17 cellular contexts compared by ENCODE assay signal in genomic region chr5:137960819-137961218, GRCh38.
DNase-seq lines count a peak whose midpoint lies in the region; ATAC-seq, FAIRE-seq and TF ChIP-seq lines count a peak whose summit lies in the region.
"Had no signal": no experiment of that assay in that cellular context is flagged by ENCODE, and none has a peak within 500 bp of the region (broad histone marks: within the 10 kb centered on the region; RNA-seq: fewer than 3 reads in every experiment).

No MANE protein-coding gene starts in this region.

- CTCF ChIA-PET in A549 (lab: Yijun Ruan, JAX) (interaction anchor here (0.9 to 1.2 kb wide), 3 partner anchors 75 to 182 kb away, joined by 3 to 4 read pairs (median 3); no protein-coding TSS in a partner anchor), T-cell (lab: Charles Lee) (interaction anchor here in 1 of 2 donors (1.0 kb wide), 1 partner anchor 10 kb away, joined by 3 read pairs; no protein-coding TSS in a partner anchor)

- no peak overlapping the region for H3K4me2 ChIP-seq in A549
- H3K4me2 ChIP-seq: PC-9 had no signal

- H3K36me3 Mint-ChIP-seq in activated T-helper 17 cell treated with anti-CD3 and anti-CD28 coated beads, Interleukin-2, amount 50 U/mL, for 72 hours (ENCODE audit: low read depth): peaks cover 83% of the 10 kb centered on the region
- peaks cover 54% of the 10 kb centered on the region for H3K36me3 Mint-ChIP-seq in T-cell

- no peak for TF ChIP-seq CTCF in A549 (IDR thresholded peaks at IDR 0.05)

- no peaks in the 10 kb centered on the region for H3K4me1 Mint-ChIP-seq in activated T-helper 17 cell treated with anti-CD3 and anti-CD28 coated beads, Interleukin-2, amount 50 U/mL, for 72 hours
- peaks cover 3 to 6% (median 5%) of the 10 kb centered on the region in 3 donors for H3K4me1 Mint-ChIP-seq in T-cell
- H3K4me1 Mint-ChIP-seq: B cell had no signal

- no peak overlapping the region for H3K4me3 ChIP-seq in A549
- H3K4me3 ChIP-seq: PC-9 had no signal

- no peak overlapping the region for H3K27ac ChIP-seq in A549
- H3K27ac ChIP-seq: PC-9 had no signal

- H3K9me3 ChIP-seq in A549: no peaks in the 10 kb centered on the region

- H3K9me3 Mint-ChIP-seq in activated T-helper 17 cell treated with anti-CD3 and anti-CD28 coated beads, Interleukin-2, amount 50 U/mL, for 72 hours: no peaks in the 10 kb centered on the region
- no peaks in the 10 kb centered on the region for H3K9me3 Mint-ChIP-seq in T-cell
- H3K9me3 Mint-ChIP-seq: CD4-positive, CD25-positive, alpha-beta regulatory T cell had no signal

- ATAC-seq in A549: no peak
- no peak for ATAC-seq in activated T-helper 17 cell treated with anti-CD3 and anti-CD28 coated beads, Interleukin-2, amount 50 U/mL, for 72 hours (replicated peaks)
- ATAC-seq in T-cell (replicated peaks in 1 of 4): no peak
- ATAC-seq: HCT116 had no signal

- TF ChIP-seq POLR2A in A549 (IDR thresholded peaks at IDR 0.05; ENCODE audit: low read length): no peak

- TF ChIP-seq RAD21 in A549 (conservative IDR thresholded peaks at IDR 0.05 in 1 of 2, IDR thresholded peaks at IDR 0.05 in 1 of 2): no peak

- no peaks in the 10 kb centered on the region for H3K4me1 ChIP-seq in A549

- H3K27me3 Mint-ChIP-seq in activated T-helper 17 cell treated with anti-CD3 and anti-CD28 coated beads, Interleukin-2, amount 50 U/mL, for 72 hours: no peaks in the 10 kb centered on the region
- H3K27me3 Mint-ChIP-seq in T-cell: no peaks in the 10 kb centered on the region
- H3K27me3 Mint-ChIP-seq: B cell; CD4-positive, CD25-positive, alpha-beta regulatory T cell had no signal

- DNase-seq in A549 (ENCODE audit: low read depth in 1 of 2, low spot score in 1 of 2) (no peak), Caki2 (ENCODE audit: low read depth) (peak; percentile 20), kidney tubule cell (ENCODE audit: low spot score) (peak; percentile 35), T-cell (no peak), NK-92 (lab: John Stamatoyannopoulos, UW; ENCODE audit: unreplicated experiment) (no peak)
- no peak for DNase-seq in stimulated activated CD4-positive, alpha-beta T cell treated with anti-CD3 and anti-CD28 coated beads, Interleukin-1b, Interleukin-23, amount 100 ng/mL, for 48 hours
- DNase-seq: CD4-positive, CD25-positive, alpha-beta regulatory T cell; DMS79; KG1; NCI-H1048; NCI-H146; NCI-H2081; NCI-H774; PC-9 had no signal

- H3K4me3 Mint-ChIP-seq in activated T-helper 17 cell treated with anti-CD3 and anti-CD28 coated beads, Interleukin-2, amount 50 U/mL, for 72 hours: no peak overlapping the region
- no peak overlapping the region for H3K4me3 Mint-ChIP-seq in T-cell
- H3K4me3 Mint-ChIP-seq: B cell; CD4-positive, CD25-positive, alpha-beta regulatory T cell had no signal

- TF ChIP-seq EP300 in A549 (IDR thresholded peaks at IDR 0.05): no peak

- FAIRE-seq in A549 (lab: Jason Lieb, UNC): no peak

- WGBS in A549 (ENCODE audit: missing lambda C conversion rate): 86% methylated on average over 3 of the region's 3 CpGs

- H3K27ac Mint-ChIP-seq in activated T-helper 17 cell treated with anti-CD3 and anti-CD28 coated beads, Interleukin-2, amount 50 U/mL, for 72 hours: peak overlapping the region; percentile 37
- H3K27ac Mint-ChIP-seq in T-cell: peak overlapping the region in 1 of 2 donors; percentile 20
- H3K27ac Mint-ChIP-seq: B cell had no signal

- in situ Hi-C loops in Caki2 (cut with HindIII; ENCODE audit: low pct_unique_long_range_greater_than_20kb, low sequenced_read_pairs): no loop called here

- POLR2A ChIA-PET in A549 (lab: Yijun Ruan, JAX) (no interaction called here), T-cell (lab: Charles Lee) (no interaction called here)

TF ChIP-seq in A549, 52 proteins besides CTCF, POLR2A, EP300 and RAD21:
- peak; percentile 88 for TF ChIP-seq NFE2L2 (conservative IDR thresholded peaks at IDR 0.05; ENCODE audit: low read length)
- TF ChIP-seq MAFK (IDR thresholded peaks at IDR 0.05; ENCODE audit: partially characterized antibody): peak; percentile 37
- TF ChIP-seq ESRRA (IDR thresholded peaks at IDR 0.05; ENCODE audit: borderline replicate concordance, low read length): no peak

Comparison
In these comparisons a context has a peak if more than half of its experiments do, and no peak if none do; other contexts are left out.
1. DNase-seq: peak in Caki2 (single experiment) and kidney tubule cell (single experiment); none in A549 (0 of 2), T-cell (0 of 34), NK-92 (single experiment) and stimulated activated CD4-positive, alpha-beta T cell treated with anti-CD3 and anti-CD28 coated beads, Interleukin-1b, Interleukin-23, amount 100 ng/mL, for 48 hours (single experiment).